8 cellular contexts compared by ENCODE assay signal in the genomic region with DNA sequence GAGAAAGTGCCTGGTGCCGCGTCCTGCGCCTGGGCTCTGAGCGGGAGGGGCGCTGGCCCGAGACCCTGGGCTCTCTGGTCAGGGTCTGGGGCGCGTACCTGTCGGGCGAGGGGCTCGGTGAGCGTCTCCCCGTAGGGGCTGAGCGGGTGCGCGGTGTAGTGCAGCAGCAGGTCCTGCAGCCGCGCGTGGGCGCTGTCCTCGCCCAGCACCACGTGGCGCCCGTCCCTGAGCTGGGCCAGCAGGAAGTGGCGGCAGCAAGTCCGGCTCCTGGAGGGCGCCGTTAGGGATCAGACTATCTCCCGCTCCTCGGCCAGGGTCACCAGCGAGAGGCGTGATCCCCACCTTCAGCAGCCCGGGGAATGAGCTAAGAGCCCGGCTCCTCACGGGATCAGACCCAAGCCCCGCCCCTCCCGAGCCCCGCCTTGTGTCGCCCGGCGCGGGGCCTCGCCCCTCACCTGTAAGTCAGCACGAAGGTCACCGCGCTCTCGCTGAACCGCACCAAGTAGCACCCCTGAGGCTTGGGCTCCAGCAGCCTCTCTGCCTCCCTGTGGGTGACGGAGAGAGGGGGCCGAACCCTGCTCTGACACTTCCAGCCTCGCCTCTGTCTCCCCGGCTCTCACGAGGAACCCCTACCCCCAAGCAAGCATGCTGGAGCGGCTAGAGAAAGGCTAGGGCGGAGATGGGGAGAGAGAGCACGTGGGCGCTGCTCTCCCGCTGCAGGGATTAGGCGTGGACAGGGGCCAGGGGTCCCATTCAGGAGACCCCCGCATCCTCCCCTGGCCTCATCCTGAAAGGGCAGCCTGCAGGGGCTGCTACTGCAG. TPM values are rescaled to one million over a fixed set of nuclear protein-coding genes. Genes with fewer than 3 reads are reported as not detected.
DNase-seq lines count a peak whose midpoint lies in the region; ATAC-seq, FAIRE-seq and TF ChIP-seq lines count a peak whose summit lies in the region.

No MANE protein-coding gene starts in this region.

- intact Hi-C loops in A673 (cut with micrococcal nuclease; ENCODE audit: unreplicated experiment) = no loop called here

- FAIRE-seq in frontal cortex (lab: Jason Lieb, UNC) (no peak), RCC 7860 (lab: Jason Lieb, UNC) (no peak)

- no peaks in the 10 kb centered on the region for H3F3A ChIP-seq in OCI-LY1 (ENCODE audit: insufficient read depth, low read length)

- peak overlapping the region; percentile 20 for H3K27ac ChIP-seq in A673 (ENCODE audit: low read depth, low read length, poor library complexity, severe bottlenecking)
- H3K27ac ChIP-seq in OCI-LY1 (ENCODE audit: low read depth, low read length, poor library complexity, severe bottlenecking) = no peak overlapping the region

- H3K4me2 ChIP-seq in OCI-LY1 (ENCODE audit: low read length) = peak overlapping the region; percentile 64

- no peaks in the 10 kb centered on the region for H3K9me2 ChIP-seq in OCI-LY1 (ENCODE audit: low read depth, low read length)

- peak; percentile 83 for TF ChIP-seq CTCF in A673 (conservative IDR thresholded peaks at IDR 0.05; ENCODE audit: low read depth, low read length)
- TF ChIP-seq CTCF in OCI-LY1 (IDR thresholded peaks at IDR 0.05; ENCODE audit: low read length) = peak; percentile 62

- H3K79me2 ChIP-seq in OCI-LY1 (ENCODE audit: insufficient read depth, low read length) = no peaks in the 10 kb centered on the region

- H3K36me3 ChIP-seq in A673 (ENCODE audit: insufficient read depth, low read length, poor library complexity, severe bottlenecking) (no peaks in the 10 kb centered on the region), OCI-LY1 (ENCODE audit: insufficient read depth, low read length) (no peaks in the 10 kb centered on the region)

- peaks cover 31% of the 10 kb centered on the region for H3K4me1 ChIP-seq in A673 (ENCODE audit: insufficient read depth, low read length, poor library complexity, severe bottlenecking)
- peaks cover 22% of the 10 kb centered on the region for H3K4me1 ChIP-seq in OCI-LY1 (ENCODE audit: insufficient read depth, low read length, severe bottlenecking)

- DNase-seq in A673 (ENCODE audit: low spot score) (peak; percentile 68), frontal cortex (ENCODE audit: low spot score in 2 of 2) (peak; percentile 64 to 88), nucleus accumbens (lab: John Stamatoyannopoulos, UW) (peak in 32 of 56 donors; percentile 4 to 68 (median 16)), superior temporal gyrus (ENCODE audit: extremely low spot score) (peak; percentile 57), RCC 7860 (ENCODE audit: low spot score) (no peak)
- DNase-seq in activated effector memory CD4-positive, alpha-beta T cell treated with Interleukin-2 at 50 U/mL for 16 hours = peak; percentile 59

- CTCF ChIA-PET in A673 (lab: Charles Lee) = interaction anchor here (0.5 to 1.0 kb wide), 6 partner anchors 8 to 421 kb away, joined by 3 to 6 read pairs (median 3); no protein-coding TSS in a partner anchor

- H3K4me3 ChIP-seq in A673 (ENCODE audit: low read depth, low read length, poor library complexity, severe bottlenecking) = peak overlapping the region; percentile 39
- H3K4me3 ChIP-seq in OCI-LY1 (ENCODE audit: low read depth, low read length, poor library complexity, severe bottlenecking) = peak overlapping the region; percentile 53

- no peaks in the 10 kb centered on the region for H4K20me1 ChIP-seq in OCI-LY1 (ENCODE audit: insufficient read depth, low read length)

- H3K9ac ChIP-seq in OCI-LY1 (ENCODE audit: low read length) = peak overlapping the region; percentile 30; the same call in 1 of the 2 replicates

- H2AFZ ChIP-seq in OCI-LY1 (ENCODE audit: low read length) = no peak overlapping the region

- BruUV-seq in A673 (replicated peaks; lab: Mats Ljungman, UMichigan) = no TSS peak

- ATAC-seq in GM19023 (IDR thresholded peaks at IDR 0.05; ENCODE audit: unreplicated experiment) = peak; percentile 62

- H3K27me3 ChIP-seq in A673 (replicated peaks; ENCODE audit: insufficient read depth, low read depth, low read length, poor library complexity) (no peaks in the 10 kb centered on the region), OCI-LY1 (ENCODE audit: insufficient read depth, low read length) (no peaks in the 10 kb centered on the region)

- POLR2A ChIA-PET in A673 (lab: Charles Lee; ENCODE audit: low non-redundant PET) = interaction anchor here (0.6 to 1.1 kb wide), 2 partner anchors 9 to 28 kb away, joined by 3 to 11 read pairs; no protein-coding TSS in a partner anchor

- no peaks in the 10 kb centered on the region for H3K9me3 ChIP-seq in A673 (ENCODE audit: low read depth, low read length, poor library complexity, severe bottlenecking)
- H3K9me3 ChIP-seq in OCI-LY1 (ENCODE audit: low read length) = no peaks in the 10 kb centered on the region

RNA-seq across cellular contexts. Expression of a gene that starts 2.7 kb away (rescaled TPM):
- total RNA-seq in A673 (2021) = 3.5 and 6.0 TPM in 2 replicates
- total RNA-seq in frontal cortex = 0.41 TPM

RNA-seq across cellular contexts. Expression of a gene that starts 45.0 kb away (rescaled TPM):
- total RNA-seq in A673 (2021) (0.11 and 0.15 TPM in 2 replicates), frontal cortex (under 0.01 TPM)

RNA-seq across cellular contexts. Expression of a gene that starts 46.6 kb away (rescaled TPM):
- total RNA-seq in A673 (2021) (121 and 125 TPM in 2 replicates), frontal cortex (14.3 TPM)

RNA-seq across cellular contexts. Expression of a gene that starts 46.7 kb away (rescaled TPM):
- total RNA-seq in A673 (2021) (3.6 and 5.1 TPM in 2 replicates), frontal cortex (0.41 TPM)
